8 cellular contexts compared by ENCODE assay signal in genomic region chr1:42684139-42684538, GRCh38. TPM values are rescaled to one million over a fixed set of nuclear protein-coding genes. Genes with fewer than 3 reads are reported as not detected.
DNase-seq lines count a peak whose midpoint lies in the region; ATAC-seq and TF ChIP-seq lines count a peak whose summit lies in the region.

No MANE protein-coding gene starts in this region.

- peaks cover 64% of the 10 kb centered on the region for H4K20me1 ChIP-seq in BLaER1

- CTCF ChIA-PET in activated CD4-positive, alpha-beta T cell treated with anti-CD3 and anti-CD28 coated beads, Interleukin-2, amount 10 ng/mL, durations not matched to agents 7 days and 5 days (lab: Charles Lee): interaction anchor here (0.8 to 1.1 kb wide), 2 partner anchors 18 to 27 kb away, joined by 4 read pairs; partner anchors contain the start of gene PPIH

- POLR2A ChIA-PET in activated CD4-positive, alpha-beta T cell treated with anti-CD3 and anti-CD28 coated beads, Interleukin-2, amount 10 ng/mL, durations not matched to agents 7 days and 5 days (lab: Charles Lee): interaction anchor here (0.6 kb wide), 2 partner anchors 10 to 26 kb away, joined by 3 to 4 read pairs; no protein-coding TSS in a partner anchor

- H3K9ac ChIP-seq in BLaER1: peak overlapping the region; percentile 95
- H3K9ac ChIP-seq in HUES48 (ENCODE audit: low read depth, low read length): no peak overlapping the region

- H3K9me3 Mint-ChIP-seq in activated CD4-positive, alpha-beta T cell treated with anti-CD3 and anti-CD28 coated beads, Interleukin-2, amount 10 ng/mL, durations not matched to agents 7 days and 5 days: no peaks in the 10 kb centered on the region
- peaks cover 10% of the 10 kb centered on the region for H3K9me3 Mint-ChIP-seq in glutamatergic neuron (ENCODE audit: unreplicated experiment)
- no peaks in the 10 kb centered on the region for H3K9me3 Mint-ChIP-seq in stimulated activated memory B cell treated with anti-CD40 and anti-IgM and Interleukin-4, amounts not matched to agents 10 μg/mL and 1 μg/mL and 100 μg/mL, for 72 hours

- H3K27ac ChIP-seq in BLaER1 (no peak overlapping the region), HUES48 (ENCODE audit: low read depth, low read length) (no peak overlapping the region)

- ATAC-seq in stimulated activated memory B cell treated with anti-CD40 and anti-IgM and Interleukin-4, amounts not matched to agents 10 μg/mL and 1 μg/mL and 100 μg/mL, for 72 hours: no peak
- ATAC-seq in GM21447 (IDR thresholded peaks at IDR 0.05; ENCODE audit: unreplicated experiment): no peak

- H3K27me3 ChIP-seq in BLaER1 (no peaks in the 10 kb centered on the region), HUES48 (ENCODE audit: control insufficient read depth, insufficient read depth, low read length) (no peaks in the 10 kb centered on the region)

- peak overlapping the region; percentile 93 for H3K4me3 ChIP-seq in BLaER1
- H3K4me3 ChIP-seq in HUES48 (ENCODE audit: low read depth, low read length): peak overlapping the region; percentile 89

- peaks cover 44% of the 10 kb centered on the region for H3K36me3 Mint-ChIP-seq in activated CD4-positive, alpha-beta T cell treated with anti-CD3 and anti-CD28 coated beads, Interleukin-2, amount 10 ng/mL, durations not matched to agents 7 days and 5 days (ENCODE audit: low read depth)
- H3K36me3 Mint-ChIP-seq in glutamatergic neuron (ENCODE audit: unreplicated experiment): no peaks in the 10 kb centered on the region
- peaks cover 30% of the 10 kb centered on the region for H3K36me3 Mint-ChIP-seq in stimulated activated memory B cell treated with anti-CD40 and anti-IgM and Interleukin-4, amounts not matched to agents 10 μg/mL and 1 μg/mL and 100 μg/mL, for 72 hours

- no peak for TF ChIP-seq CTCF in glutamatergic neuron (IDR thresholded peaks at IDR 0.05; ENCODE audit: partially characterized antibody, unreplicated experiment)

- H3K4me1 Mint-ChIP-seq in activated CD4-positive, alpha-beta T cell treated with anti-CD3 and anti-CD28 coated beads, Interleukin-2, amount 10 ng/mL, durations not matched to agents 7 days and 5 days: peaks cover 70% of the 10 kb centered on the region
- peaks cover 48% of the 10 kb centered on the region for H3K4me1 Mint-ChIP-seq in glutamatergic neuron (ENCODE audit: low read depth, unreplicated experiment)
- H3K4me1 Mint-ChIP-seq in stimulated activated memory B cell treated with anti-CD40 and anti-IgM and Interleukin-4, amounts not matched to agents 10 μg/mL and 1 μg/mL and 100 μg/mL, for 72 hours: peaks cover 76% of the 10 kb centered on the region

- H3K36me3 ChIP-seq in BLaER1 (peaks cover 57% of the 10 kb centered on the region), HUES48 (ENCODE audit: control insufficient read depth, insufficient read depth, low read length) (peaks cover 51% of the 10 kb centered on the region)

- H3K27ac Mint-ChIP-seq in activated CD4-positive, alpha-beta T cell treated with anti-CD3 and anti-CD28 coated beads, Interleukin-2, amount 10 ng/mL, durations not matched to agents 7 days and 5 days: peak overlapping the region; percentile 92
- peak overlapping the region; percentile 62 for H3K27ac Mint-ChIP-seq in glutamatergic neuron (ENCODE audit: unreplicated experiment)
- peak overlapping the region; percentile 99 for H3K27ac Mint-ChIP-seq in stimulated activated memory B cell treated with anti-CD40 and anti-IgM and Interleukin-4, amounts not matched to agents 10 μg/mL and 1 μg/mL and 100 μg/mL, for 72 hours

- H3K4me2 ChIP-seq in BLaER1: peak overlapping the region; percentile 89

- H3K27me3 Mint-ChIP-seq in activated CD4-positive, alpha-beta T cell treated with anti-CD3 and anti-CD28 coated beads, Interleukin-2, amount 10 ng/mL, durations not matched to agents 7 days and 5 days: no peaks in the 10 kb centered on the region
- H3K27me3 Mint-ChIP-seq in glutamatergic neuron (ENCODE audit: unreplicated experiment): peaks cover 10% of the 10 kb centered on the region
- H3K27me3 Mint-ChIP-seq in stimulated activated memory B cell treated with anti-CD40 and anti-IgM and Interleukin-4, amounts not matched to agents 10 μg/mL and 1 μg/mL and 100 μg/mL, for 72 hours: no peaks in the 10 kb centered on the region

- H3K9me3 ChIP-seq in BLaER1: no peaks in the 10 kb centered on the region
- H3K9me3 ChIP-seq in HUES48 (ENCODE audit: control insufficient read depth, insufficient read depth, low read length): no peaks in the 10 kb centered on the region

- H3K4me1 ChIP-seq in BLaER1: peaks cover 69% of the 10 kb centered on the region
- H3K4me1 ChIP-seq in HUES48 (ENCODE audit: control insufficient read depth, insufficient read depth, low read length): peaks cover 27% of the 10 kb centered on the region

- peak overlapping the region; percentile 91 for H3K4me3 Mint-ChIP-seq in activated CD4-positive, alpha-beta T cell treated with anti-CD3 and anti-CD28 coated beads, Interleukin-2, amount 10 ng/mL, durations not matched to agents 7 days and 5 days
- peak overlapping the region; percentile 92 for H3K4me3 Mint-ChIP-seq in glutamatergic neuron (ENCODE audit: unreplicated experiment)
- peak overlapping the region; percentile 96 for H3K4me3 Mint-ChIP-seq in stimulated activated memory B cell treated with anti-CD40 and anti-IgM and Interleukin-4, amounts not matched to agents 10 μg/mL and 1 μg/mL and 100 μg/mL, for 72 hours

- peak; percentile 17 for DNase-seq in activated CD4-positive, alpha-beta T cell treated with anti-CD3 and anti-CD28 coated beads, Interleukin-2, amount 10 ng/mL, durations not matched to agents 7 days and 5 days
- DNase-seq in glutamatergic neuron (no peak), NCI-H1092 (lab: John Stamatoyannopoulos, UW) (no peak), NK-92 (lab: John Stamatoyannopoulos, UW; ENCODE audit: unreplicated experiment) (no peak)

RNA-seq across cellular contexts. Expression of gene YBX1, which starts 1.9 kb away (rescaled TPM):
- total RNA-seq in activated CD4-positive, alpha-beta T cell treated with anti-CD3 and anti-CD28 coated beads, Interleukin-2, amount 10 ng/mL, durations not matched to agents 7 days and 5 days: 100 to 1,000 TPM; 607 to 643 TPM
- total RNA-seq in glutamatergic neuron (ENCODE audit: unreplicated experiment): 531 TPM

RNA-seq across cellular contexts. Expression of gene PPIH, which starts 25.9 kb away (rescaled TPM):
- 100 to 1,000 TPM; 109 to 116 TPM for total RNA-seq in activated CD4-positive, alpha-beta T cell treated with anti-CD3 and anti-CD28 coated beads, Interleukin-2, amount 10 ng/mL, durations not matched to agents 7 days and 5 days
- 22.6 TPM for total RNA-seq in glutamatergic neuron (ENCODE audit: unreplicated experiment)

RNA-seq across cellular contexts. Expression of gene CLDN19, which starts 55.9 kb away (rescaled TPM):
- not detected for total RNA-seq in activated CD4-positive, alpha-beta T cell treated with anti-CD3 and anti-CD28 coated beads, Interleukin-2, amount 10 ng/mL, durations not matched to agents 7 days and 5 days
- total RNA-seq in glutamatergic neuron (ENCODE audit: unreplicated experiment): not detected
